Comparison of ENCODE assay signal across 11 cellular contexts in the genomic region with DNA sequence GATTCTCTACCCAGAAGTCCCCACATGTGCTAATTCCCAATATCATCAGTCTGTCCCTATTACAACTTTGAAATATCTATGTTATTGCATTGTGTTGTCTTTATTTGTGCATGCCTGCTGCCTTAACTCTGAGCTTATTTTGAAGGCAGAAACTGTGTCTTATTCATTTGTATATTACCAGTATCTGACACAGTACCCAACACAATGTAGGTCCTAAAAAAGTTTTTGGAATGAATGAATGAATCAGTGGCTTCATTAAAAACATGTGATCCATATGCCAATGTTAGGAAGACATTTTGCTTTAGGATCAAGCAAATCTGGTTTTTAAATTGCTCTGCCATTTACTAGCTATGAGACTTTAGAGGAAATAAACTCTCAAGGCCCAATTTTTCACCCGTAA.
"Had no signal": no experiment of that assay in that cellular context is flagged by ENCODE, and none has a peak within 500 bp of the region (broad histone marks: within the 10 kb centered on the region; RNA-seq: fewer than 3 reads in every experiment).

No MANE protein-coding gene starts in this region.

- H3K27ac ChIP-seq: GM23248 had no signal

- H3K4me1 ChIP-seq: HAP-1 had no signal

- ATAC-seq: GM23338, HCT116 had no signal

- H3K9ac ChIP-seq: GM23248 had no signal

- FAIRE-seq: H1, H54 had no signal

- H3K4me2 ChIP-seq: GM23338 had no signal

- H2AFZ ChIP-seq: GM23248, GM23338 had no signal

- H3K4me3 ChIP-seq: GM23248, GM23338, HAP-1 had no signal

- H3K36me3 ChIP-seq: HAP-1 had no signal

- DNase-seq: GM23248, GOT3, H7, H9, HCEC 1CT, HFFc6 had no signal

- H3K9me3 ChIP-seq: HAP-1 had no signal
